ENCODE assay signal across 1 cellular context in the genomic region with DNA sequence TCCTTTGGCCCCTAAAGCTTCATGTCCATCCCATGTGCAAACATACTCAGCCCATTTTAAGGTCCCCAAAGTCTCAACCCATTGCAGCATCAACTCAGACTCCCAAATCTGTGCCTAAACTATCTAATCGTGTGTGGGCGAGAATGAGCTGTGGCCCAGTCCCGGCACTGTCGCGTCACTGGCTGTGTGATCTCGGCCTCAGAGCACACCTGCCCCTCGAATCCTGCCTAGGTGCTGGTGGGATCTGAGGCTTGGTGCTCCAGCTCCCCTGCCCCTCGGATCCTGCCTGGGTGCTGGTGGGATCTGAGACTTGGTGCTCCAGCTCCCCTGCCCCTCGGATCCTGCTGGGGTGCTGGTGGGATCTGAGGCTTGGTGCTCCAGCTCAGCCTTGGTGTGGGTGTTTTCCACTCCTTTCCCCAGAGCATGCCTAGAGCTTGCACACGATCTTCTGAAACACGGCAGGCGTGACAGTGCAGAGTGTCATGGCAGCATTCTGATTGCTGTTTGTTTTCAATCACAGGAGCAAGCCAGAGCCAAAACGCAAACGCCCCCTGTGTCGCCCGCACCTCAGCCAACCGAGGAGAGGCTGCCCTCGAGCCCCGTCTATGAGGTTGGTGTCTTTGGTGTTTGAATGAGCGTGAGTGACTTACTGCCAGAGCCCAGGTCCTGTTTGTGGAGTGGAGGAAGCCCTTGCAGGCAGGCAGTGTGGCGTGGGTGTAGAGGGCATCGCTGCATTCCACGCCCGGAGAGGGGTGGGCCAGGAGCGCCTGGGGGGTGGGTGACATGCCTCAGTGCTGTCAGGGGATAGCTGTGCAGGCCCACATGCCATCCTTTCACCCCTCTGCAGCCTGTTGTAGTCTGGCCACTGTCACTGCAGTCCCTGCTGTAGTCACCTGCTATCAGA.
A peak's percentile ranks its signal among the peaks of the same experiment; 100 is the strongest.
TF ChIP-seq lines count a peak whose summit lies in the region.

No MANE protein-coding gene starts in this region.

TF ChIP-seq in HepG2, 621 proteins besides CTCF, POLR2A, EP300 and RAD21:
- peak; percentile 47 for TF ChIP-seq AGO2 (optimal IDR thresholded peaks at IDR 0.05; ENCODE audit: low read depth, low read length)
- no peak for TF ChIP-seq KDM6A (CRISPR knock-in tag; IDR thresholded peaks at IDR 0.05; ENCODE audit: low read depth)
